1 cellular context compared by ENCODE assay signal in genomic region chr7:98922392-98923107, GRCh38.
TF ChIP-seq lines count a peak whose summit lies in the region.

No MANE protein-coding gene starts in this region.

TF ChIP-seq in IMR-90, 13 proteins besides CTCF, POLR2A, EP300 and RAD21:
- peak; percentile 91 for TF ChIP-seq CEBPB (IDR thresholded peaks at IDR 0.05; ENCODE audit: low read depth, low read length)
- no peak for TF ChIP-seq RFX5 (IDR thresholded peaks at IDR 0.05; ENCODE audit: low read depth, low read length)
- TF ChIP-seq CHD1 (IDR thresholded peaks at IDR 0.05; ENCODE audit: low read depth, low read length) = no peak
- TF ChIP-seq MAZ (IDR thresholded peaks at IDR 0.05; ENCODE audit: borderline replicate concordance, low read depth, low read length) = no peak
- peak; percentile 38; the same call in 1 of the 2 replicates for TF ChIP-seq BHLHE40 (IDR thresholded peaks at IDR 0.05; ENCODE audit: low read depth, low read length)
- no peak for TF ChIP-seq RCOR1 (IDR thresholded peaks at IDR 0.05; ENCODE audit: insufficient replicate concordance, low read length)
